Comparison of ENCODE assay signal across 16 cellular contexts in genomic region chr1:34790985-34791384, GRCh38. TPM values are rescaled to one million over a fixed set of nuclear protein-coding genes. Genes with fewer than 3 reads are reported as not detected.
A peak's percentile ranks its signal among the peaks of the same experiment; 100 is the strongest.
DNase-seq lines count a peak whose midpoint lies in the region; ATAC-seq, FAIRE-seq and TF ChIP-seq lines count a peak whose summit lies in the region.
"Had no signal": no experiment of that assay in that cellular context is flagged by ENCODE, and none has a peak within 500 bp of the region (broad histone marks: within the 10 kb centered on the region; RNA-seq: fewer than 3 reads in every experiment).

No MANE protein-coding gene starts in this region.

- peaks cover 7% of the 10 kb centered on the region for H3K9me3 Mint-ChIP-seq in chondrocyte (ENCODE audit: low read depth)
- H3K9me3 Mint-ChIP-seq in T-cell = no peaks in the 10 kb centered on the region

- DNase-seq in chondrocyte (ENCODE audit: low spot score) (no peak), heart right ventricle (peak; percentile 59 to 77), uterus (peak; percentile 33 to 41), small intestine (no peak), CD1c-positive myeloid dendritic cell (ENCODE audit: extremely low spot score) (no peak), globus pallidus (ENCODE audit: low spot score) (no peak), T-cell (no peak)
- DNase-seq: C1 segment of cervical spinal cord, NCI-H1092, NCI-H1694, NCI-H748 treated with DMSO at 0.1 percent for 48 hours, PC-9 had no signal

- no peak for TF ChIP-seq POLR2A in uterus (IDR thresholded peaks at IDR 0.05)

- H3K9me3 ChIP-seq in heart right ventricle (no peaks in the 10 kb centered on the region), parathyroid adenoma (ENCODE audit: control insufficient read depth, low read length) (no peaks in the 10 kb centered on the region), uterus (no peaks in the 10 kb centered on the region), small intestine (ENCODE audit: control insufficient read depth, low read depth) (no peaks in the 10 kb centered on the region)

- peak; percentile 31 to 66 (median 56) for ATAC-seq in heart right ventricle
- ATAC-seq in T-cell (replicated peaks in 1 of 4) = no peak

- H2AFZ ChIP-seq in parathyroid adenoma = no peak overlapping the region
- H2AFZ ChIP-seq: PC-9 had no signal

- H3K36me3 ChIP-seq in heart right ventricle (peaks cover 0 to 22% (median 4%) of the 10 kb centered on the region in 9 donors), parathyroid adenoma (ENCODE audit: control insufficient read depth, insufficient read depth, low read length) (no peaks in the 10 kb centered on the region), uterus (no peaks in the 10 kb centered on the region), small intestine (ENCODE audit: control insufficient read depth in 2 of 2, insufficient read depth in 2 of 2, low read length in 2 of 2) (no peaks in the 10 kb centered on the region)

- no peak overlapping the region for H3K4me3 Mint-ChIP-seq in chondrocyte (ENCODE audit: unreplicated experiment)
- no peak overlapping the region for H3K4me3 Mint-ChIP-seq in T-cell

- H3K36me3 Mint-ChIP-seq in chondrocyte (ENCODE audit: low read depth) (peaks cover 13% of the 10 kb centered on the region), T-cell (no peaks in the 10 kb centered on the region)

- H3K4me1 Mint-ChIP-seq in chondrocyte (ENCODE audit: low read depth) (peaks cover 53% of the 10 kb centered on the region), T-cell (peaks cover 7 to 13% (median 10%) of the 10 kb centered on the region in 3 donors)

- H3K27ac Mint-ChIP-seq in chondrocyte (ENCODE audit: unreplicated experiment) = peak overlapping the region; percentile 30
- no peak overlapping the region for H3K27ac Mint-ChIP-seq in T-cell

- H3K27me3 Mint-ChIP-seq in chondrocyte (ENCODE audit: low read depth) (peaks cover 6% of the 10 kb centered on the region), T-cell (peaks cover 25 to 33% of the 10 kb centered on the region in 2 donors)

- H3K9ac ChIP-seq in parathyroid adenoma = no peak overlapping the region
- H3K9ac ChIP-seq: KMS-11 had no signal

- H3K4me1 ChIP-seq in heart right ventricle = peaks cover 9 to 54% (median 28%) of the 10 kb centered on the region in 9 donors
- no peaks in the 10 kb centered on the region for H3K4me1 ChIP-seq in parathyroid adenoma
- H3K4me1 ChIP-seq in uterus = no peaks in the 10 kb centered on the region
- H3K4me1 ChIP-seq in small intestine (ENCODE audit: control insufficient read depth in 2 of 2, insufficient read depth in 1 of 2, low read depth in 1 of 2, low read length in 1 of 2) = no peaks in the 10 kb centered on the region

- H3K79me2 ChIP-seq in parathyroid adenoma = no peaks in the 10 kb centered on the region

- intact Hi-C loops in heart right ventricle (cut with DNase I) (no loop called here), uterus (cut with DNase I; ENCODE audit: low total_unique reads) (no loop called here)

- WGBS in heart right ventricle, 2 donors = 70 to 76% methylated on average over 6 of the region's 6 CpGs
- 66 to 76% (median 73%) methylated on average over 6 of the region's 6 CpGs for WGBS in small intestine, 3 donors

- CTCF ChIA-PET in T-cell (lab: Charles Lee) = interaction anchor here in 1 of 2 donors (1.0 kb wide), 1 partner anchor 61 kb away, joined by 3 read pairs; no protein-coding TSS in a partner anchor

- peak overlapping the region in 1 of 10 donors; percentile 70 for H3K4me3 ChIP-seq in heart right ventricle
- no peak overlapping the region for H3K4me3 ChIP-seq in parathyroid adenoma (ENCODE audit: low read depth, low read length)
- H3K4me3 ChIP-seq in uterus = no peak overlapping the region
- no peak overlapping the region for H3K4me3 ChIP-seq in small intestine (ENCODE audit: low read depth in 1 of 2, low read length in 2 of 2)
- H3K4me3 ChIP-seq: PC-9 had no signal

- no peak for FAIRE-seq in small intestine (lab: Jason Lieb, UNC)

- peak overlapping the region in 9 of 10 donors; percentile 21 to 92 (median 84) for H3K27ac ChIP-seq in heart right ventricle
- peak overlapping the region; percentile 56 for H3K27ac ChIP-seq in parathyroid adenoma
- peak overlapping the region; percentile 72 to 77 for H3K27ac ChIP-seq in uterus
- H3K27ac ChIP-seq in small intestine (ENCODE audit: low read depth in 1 of 2, low read length in 1 of 2) = no peak overlapping the region
- H3K27ac ChIP-seq: KMS-11, PC-9 had no signal

- POLR2A ChIA-PET in T-cell (lab: Charles Lee) = no interaction called here

- H3K4me2 ChIP-seq in parathyroid adenoma (ENCODE audit: low read length) = no peak overlapping the region
- H3K4me2 ChIP-seq: KMS-11, PC-9 had no signal

- TF ChIP-seq CTCF in chondrocyte (IDR thresholded peaks at IDR 0.05) (no peak), heart right ventricle (IDR thresholded peaks at IDR 0.05) (no peak), parathyroid adenoma (IDR thresholded peaks at IDR 0.05) (no peak), uterus (IDR thresholded peaks at IDR 0.05) (no peak)

- H3K27me3 ChIP-seq in heart right ventricle (peaks cover 0 to 17% (median 0%) of the 10 kb centered on the region in 7 donors), parathyroid adenoma (ENCODE audit: control insufficient read depth, insufficient read depth, low read length) (no peaks in the 10 kb centered on the region), uterus (no peaks in the 10 kb centered on the region), small intestine (ENCODE audit: control insufficient read depth in 2 of 2, insufficient read depth in 2 of 2, low read length in 2 of 2) (peaks cover 0 to 4% of the 10 kb centered on the region in 2 donors)

RNA-seq across cellular contexts. Expression of gene GJA4, which starts 1.8 kb away (rescaled TPM):
- 0.87 to 11.6 TPM (median 10.7 TPM) in 3 replicates for total RNA-seq in chondrocyte
- total RNA-seq in heart right ventricle = 10 to 100 TPM in 9 of 10 donors, 1 to 10 TPM in 1; 9.0 to 37.8 (median 22.7) TPM
- polyA plus RNA-seq in heart right ventricle = 10 to 100 TPM; 20.3 to 50.1 TPM
- 10 to 100 TPM in 3 of 4 donors, 1 to 10 TPM in 1; 2.9 to 32.8 (median 23.9) TPM for total RNA-seq in uterus
- polyA plus RNA-seq in small intestine = 10 to 100 TPM in 1 of 3 donors, under 1 TPM in 1, not detected in 1; 0.81 to 16.8 TPM
- total RNA-seq in T-cell = not detected
- total RNA-seq: H4, MCF 10A, PC-9 had no signal

RNA-seq across cellular contexts. Expression of gene GJB3, which starts 10.0 kb away (rescaled TPM):
- total RNA-seq in chondrocyte (not detected in 3 replicates), heart right ventricle (not detected), uterus (1 to 10 TPM in 2 of 4 donors, not detected in 2; 1.0 to 4.7 TPM), T-cell (not detected)
- polyA plus RNA-seq in heart right ventricle (not detected), small intestine (1 to 10 TPM in 1 of 3 donors, under 1 TPM in 1, not detected in 1; 0.67 to 1.9 TPM)
- total RNA-seq: H4 had no signal

RNA-seq across cellular contexts. Expression of gene GJB4, which starts 31.4 kb away (rescaled TPM):
- not detected in 3 replicates for total RNA-seq in chondrocyte
- not detected for total RNA-seq in heart right ventricle
- not detected for polyA plus RNA-seq in heart right ventricle
- total RNA-seq in uterus = not detected
- polyA plus RNA-seq in small intestine = under 1 TPM in 1 of 3 donors, not detected in 2; 0.07 TPM
- not detected for total RNA-seq in T-cell
- total RNA-seq: H4 had no signal

RNA-seq across cellular contexts. Expression of gene GJB5, which starts 36.1 kb away (rescaled TPM):
- not detected in 3 replicates for total RNA-seq in chondrocyte
- total RNA-seq in heart right ventricle = not detected
- polyA plus RNA-seq in heart right ventricle = not detected
- under 1 TPM in 1 of 4 donors, not detected in 3; 0.41 TPM for total RNA-seq in uterus
- not detected for polyA plus RNA-seq in small intestine
- total RNA-seq in T-cell = not detected
- total RNA-seq: H4 had no signal

Comparison
In these comparisons a context has a peak if more than half of its experiments do, and no peak if none do; other contexts are left out.
1. DNase-seq: peak in heart right ventricle (2 of 2) and uterus (2 of 2); none in chondrocyte (single experiment), small intestine (single experiment), CD1c-positive myeloid dendritic cell (single experiment), globus pallidus (single experiment) and T-cell (0 of 34).
2. ATAC-seq: peak in heart right ventricle (8 of 8); none in T-cell (0 of 4).
3. H3K27ac ChIP-seq: peak in heart right ventricle (9 of 10), parathyroid adenoma (single experiment) and uterus (2 of 2); none in small intestine (0 of 2).